Comparison of ENCODE assay signal across 14 cellular contexts in the genomic region with DNA sequence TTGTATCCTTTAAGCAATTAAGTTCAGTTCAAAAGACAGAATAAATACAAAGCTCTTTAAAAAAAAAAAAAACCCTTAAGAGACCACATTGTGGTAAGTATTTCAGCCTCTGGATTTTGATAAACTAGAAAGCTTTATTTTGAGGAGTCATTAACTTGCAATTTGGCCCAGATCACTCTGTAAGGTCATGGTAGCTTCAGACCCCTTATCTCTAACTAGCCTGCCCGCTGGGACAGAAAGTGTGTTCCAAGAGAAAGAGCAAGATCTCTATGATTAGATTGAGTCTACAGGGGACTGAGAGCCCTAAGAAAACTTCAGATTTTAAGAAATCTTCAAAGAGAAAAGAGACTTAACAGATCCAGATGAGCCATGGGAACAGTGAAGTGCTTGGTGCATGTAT.
"Had no signal": no experiment of that assay in that cellular context is flagged by ENCODE, and none has a peak within 500 bp of the region (broad histone marks: within the 10 kb centered on the region; RNA-seq: fewer than 3 reads in every experiment).

No MANE protein-coding gene starts in this region.

- DNase-seq: activated CD4-positive, alpha-beta T cell treated with anti-CD3 and anti-CD28 coated beads, Interleukin-2, amount 50 U/mL, for 1 hour; activated naive CD4-positive, alpha-beta T cell treated with anti-CD3 and anti-CD28 coated beads, Interleukin-2, amount 50 U/mL, for 16 hours; activated T-cell treated with anti-CD3 and anti-CD28 coated beads, Interleukin-2, amount 50 U/mL, for 1 hour; dermis blood vessel endothelial cell; naive B cell; psoas muscle; right lobe of liver; stimulated activated CD4-positive, alpha-beta T cell treated with anti-CD3 and anti-CD28 coated beads, Interleukin-2, amount 100 ng/mL, for 24 hours; stimulated activated naive B cell treated with anti-CD40 and anti-IgM and Interleukin-4, amounts not matched to agents 10 μg/mL and 1 μg/mL and 100 μg/mL, for 72 hours; T-cell; transverse colon had no signal

- H2AFZ ChIP-seq: hepatocyte had no signal

- H3K4me3 ChIP-seq: adrenal gland, hepatocyte, psoas muscle, right lobe of liver, transverse colon had no signal

- H3K4me2 ChIP-seq: hepatocyte had no signal

- ATAC-seq: psoas muscle; right lobe of liver; stimulated activated naive B cell treated with anti-CD40 and anti-IgM and Interleukin-4, amounts not matched to agents 10 μg/mL and 1 μg/mL and 100 μg/mL, for 72 hours; T-cell had no signal

- H3K36me3 ChIP-seq: adrenal gland, right lobe of liver, transverse colon had no signal

- H3K4me1 ChIP-seq: psoas muscle, right lobe of liver had no signal

- H3K27me3 ChIP-seq: adrenal gland, hepatocyte, neutrophil, right lobe of liver, transverse colon had no signal

- H3K27ac ChIP-seq: adrenal gland, hepatocyte, neutrophil, psoas muscle, right lobe of liver, transverse colon had no signal

- H3K9me3 ChIP-seq: adrenal gland, neutrophil, psoas muscle, right lobe of liver, transverse colon had no signal
